8 cellular contexts compared by ENCODE assay signal in genomic region chr17:81514485-81514734, GRCh38. TPM values are rescaled to one million over a fixed set of nuclear protein-coding genes. Genes with fewer than 3 reads are reported as not detected.
A peak's percentile ranks its signal among the peaks of the same experiment; 100 is the strongest.
DNase-seq lines count a peak whose midpoint lies in the region; ATAC-seq and TF ChIP-seq lines count a peak whose summit lies in the region.

No MANE protein-coding gene starts in this region.

- H4K20me1 ChIP-seq in PC-9 (ENCODE audit: insufficient read depth) = peaks cover 29% of the 10 kb centered on the region

- peak overlapping the region; percentile 96 for H3K27ac ChIP-seq in PC-9
- peak overlapping the region; percentile 99 to 100 (median 100) for H3K27ac ChIP-seq in esophagus squamous epithelium
- peak overlapping the region; percentile 100 for H3K27ac ChIP-seq in prostate gland

- H3K4me3 ChIP-seq in PC-9 (peak overlapping the region; percentile 76), esophagus squamous epithelium (peak overlapping the region; percentile 91 to 99 (median 97)), prostate gland (peak overlapping the region; percentile 89 to 97)

- no peaks in the 10 kb centered on the region for H3K9me3 ChIP-seq in PC-9 (ENCODE audit: insufficient read depth, low read depth)
- H3K9me3 ChIP-seq in esophagus squamous epithelium = no peaks in the 10 kb centered on the region
- H3K9me3 ChIP-seq in prostate gland = no peaks in the 10 kb centered on the region

- H3F3A ChIP-seq in PC-9 (ENCODE audit: insufficient read depth, low read depth) = peaks cover 52% of the 10 kb centered on the region

- H2AFZ ChIP-seq in PC-9 = no peak overlapping the region

- no peaks in the 10 kb centered on the region for H3K9me2 ChIP-seq in PC-9 (ENCODE audit: insufficient read depth)

- peak; percentile 45 for DNase-seq in ELR (ENCODE audit: low read depth)
- DNase-seq in PC-9 = no peak
- DNase-seq in esophagus squamous epithelium (lab: John Stamatoyannopoulos, UW) = no peak
- no peak for DNase-seq in prostate gland (ENCODE audit: low spot score)
- no peak for DNase-seq in NCI-H774 (lab: John Stamatoyannopoulos, UW)

- CTCF ChIA-PET in PC-9 (lab: Charles Lee) = no interaction called here

- peaks cover 58% of the 10 kb centered on the region for H3K79me2 ChIP-seq in PC-9 (ENCODE audit: low read depth)

- H3K4me2 ChIP-seq in PC-9 = peak overlapping the region; percentile 87

- no peak for ATAC-seq in GM21717 (IDR thresholded peaks at IDR 0.05; ENCODE audit: unreplicated experiment)
- ATAC-seq in HG02852 (IDR thresholded peaks at IDR 0.05; ENCODE audit: unreplicated experiment) = no peak
- ATAC-seq in GM19395 (IDR thresholded peaks at IDR 0.05; ENCODE audit: unreplicated experiment) = no peak

- BruUV-seq in PC-9 (replicated peaks; lab: Mats Ljungman, UMichigan) = no TSS peak

- no peak for TF ChIP-seq POLR2A in esophagus squamous epithelium (IDR thresholded peaks at IDR 0.05)
- no peak for TF ChIP-seq POLR2A in prostate gland (IDR thresholded peaks at IDR 0.05)

- intact Hi-C loops in PC-9 (cut with micrococcal nuclease; ENCODE audit: unreplicated experiment) = no loop called here
- intact Hi-C loops in esophagus squamous epithelium (cut with DNase I) = loop anchor here (5.0 kb wide), 1 partner anchor 117 kb away; the partner anchor contains the start of gene BAHCC1
- intact Hi-C loops in prostate gland (cut with DNase I) = loop anchor here (5.0 kb wide), 1 partner anchor 117 kb away; the partner anchor contains the start of gene BAHCC1

- POLR2A ChIA-PET in PC-9 (lab: Charles Lee; ENCODE audit: unreplicated experiment) = interaction anchor here (0.6 kb wide), 2 partner anchors 199 to 584 kb away, joined by 3 read pairs; no protein-coding TSS in a partner anchor

- H3K36me3 ChIP-seq in PC-9 (ENCODE audit: low read depth) (peaks cover 28% of the 10 kb centered on the region), esophagus squamous epithelium (peaks cover 15 to 30% (median 28%) of the 10 kb centered on the region in 3 donors), prostate gland (peaks cover 10 to 20% of the 10 kb centered on the region in 2 donors)

- H3K4me1 ChIP-seq in PC-9 (replicated peaks; ENCODE audit: insufficient read depth) (peaks cover 21% of the 10 kb centered on the region), esophagus squamous epithelium (peaks cover 44 to 85% (median 45%) of the 10 kb centered on the region in 3 donors), prostate gland (replicated peaks) (peaks cover 9% of the 10 kb centered on the region)

- TF ChIP-seq CTCF in PC-9 (conservative IDR thresholded peaks at IDR 0.05) (no peak), esophagus squamous epithelium (IDR thresholded peaks at IDR 0.05) (no peak), prostate gland (IDR thresholded peaks at IDR 0.05) (no peak)

- no peaks in the 10 kb centered on the region for H3K27me3 ChIP-seq in PC-9 (ENCODE audit: insufficient read depth, low read depth)
- H3K27me3 ChIP-seq in esophagus squamous epithelium = no peaks in the 10 kb centered on the region
- H3K27me3 ChIP-seq in prostate gland (replicated peaks; ENCODE audit: insufficient read depth) = no peaks in the 10 kb centered on the region

- 40% methylated on average over 1 of the region's 34 CpGs; no CpG with 5 or more reads in 1 of the 2 donors for WGBS in esophagus squamous epithelium, 2 donors
- WGBS in prostate gland = no CpG with 5 or more reads among the region's 34 CpGs

RNA-seq across cellular contexts. Expression of gene ACTG1, which starts 1.8 kb away (rescaled TPM):
- total RNA-seq in PC-9 (2021) (3,629 and 4,502 TPM in 2 replicates), esophagus squamous epithelium (1,000 to 10,000 TPM; 3,349 to 6,664 (median 4,433) TPM), prostate gland (1,000 to 10,000 TPM; 2,438 to 3,181 TPM)

RNA-seq across cellular contexts. Expression of gene FSCN2, which starts 13.8 kb away (rescaled TPM):
- total RNA-seq in PC-9 (2021) = 4.3 and 11.5 TPM in 2 replicates
- total RNA-seq in esophagus squamous epithelium = 1 to 10 TPM in 3 of 4 donors, not detected in 1; 1.1 to 2.3 (median 1.8) TPM
- total RNA-seq in prostate gland = 1 to 10 TPM; 3.1 to 5.6 TPM

RNA-seq across cellular contexts. Expression of gene FAAP100, which starts 37.7 kb away (rescaled TPM):
- total RNA-seq in PC-9 (2021) = 34.0 and 43.8 TPM in 2 replicates
- 10 to 100 TPM; 17.3 to 32.2 (median 26.1) TPM for total RNA-seq in esophagus squamous epithelium
- 10 to 100 TPM; 27.8 to 44.4 TPM for total RNA-seq in prostate gland
